In genomic region chr1:196305216-196305615, GRCh38 we compare ENCODE assay signal across 19 cellular contexts.
"Had no signal": no experiment of that assay in that cellular context is flagged by ENCODE, and none has a peak within 500 bp of the region (broad histone marks: within the 10 kb centered on the region; RNA-seq: fewer than 3 reads in every experiment).

No MANE protein-coding gene starts in this region.

- H3K27ac Mint-ChIP-seq: IgD-negative memory B cell had no signal

- DNase-seq: Kasumi-1, MM.1S, NCI-H1105, NCI-H1417, NCI-H1436 treated with DMSO at 0.1 percent for 48 hours, NCI-H1694, NCI-H1930, NCI-H2081, NCI-H2107, NCI-H2227 treated with DMSO at 0.1 percent for 48 hours, NCI-H524, NCI-H526 treated with DMSO at 0.1 percent for 48 hours, NCI-H774, SHP77 had no signal

- H3K9ac ChIP-seq: KMS-11 had no signal

- ATAC-seq: K562, Panc1 had no signal

- H3K27me3 Mint-ChIP-seq: IgD-negative memory B cell had no signal

- H3K27ac ChIP-seq: KMS-11, RWPE1 had no signal

- H3K4me3 Mint-ChIP-seq: IgD-negative memory B cell had no signal

- H3K4me2 ChIP-seq: KMS-11 had no signal

- H3K4me1 Mint-ChIP-seq: IgD-negative memory B cell had no signal

- H3K36me3 Mint-ChIP-seq: IgD-negative memory B cell had no signal

- H3K4me3 ChIP-seq: K562 had no signal
